In the genomic region with DNA sequence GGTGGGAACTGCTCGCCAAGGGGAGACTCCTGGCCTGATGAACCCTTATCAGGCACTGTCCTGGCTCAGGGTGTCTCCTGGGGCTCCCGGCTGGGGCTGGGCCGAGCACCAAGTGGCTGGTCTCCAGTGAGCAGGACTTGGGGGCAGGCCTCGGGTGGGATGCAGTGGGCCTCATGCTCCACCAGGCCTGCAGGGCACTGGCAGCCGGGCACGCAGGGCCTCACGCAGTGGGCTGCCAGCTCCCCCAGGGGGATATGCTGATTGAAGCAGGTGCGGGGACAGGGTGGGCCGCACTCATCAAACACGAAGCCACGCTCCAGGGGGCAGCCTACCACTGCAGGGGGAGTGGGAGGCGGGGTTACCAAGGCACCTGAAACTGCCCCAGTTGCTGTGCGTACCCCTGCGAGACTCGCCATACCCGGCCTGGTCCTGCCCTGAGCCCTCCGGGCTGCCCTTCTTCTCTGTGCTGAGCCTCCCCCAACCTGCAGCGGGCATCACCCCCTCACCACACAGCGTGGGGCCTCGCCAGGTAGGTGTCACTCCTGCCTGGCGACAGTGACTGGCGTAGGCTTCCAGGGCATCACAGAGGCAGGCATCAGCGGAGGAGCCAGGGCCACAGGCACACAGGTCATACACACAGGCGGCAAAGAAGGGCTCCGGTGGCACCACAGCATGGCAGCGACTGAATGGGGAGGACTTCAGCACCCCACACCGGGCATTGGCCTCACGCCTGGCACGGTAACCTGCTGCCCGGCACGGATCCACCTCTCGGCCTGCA, we compare ENCODE assay signal across 1 cellular context.
TF ChIP-seq lines count a peak whose summit lies in the region.

No MANE protein-coding gene starts in this region.

TF ChIP-seq in K562, 482 proteins besides CTCF, POLR2A, EP300 and RAD21:
- TF ChIP-seq PCBP1 (IDR thresholded peaks at IDR 0.05; ENCODE audit: low read depth, low read length, poor library complexity, severe bottlenecking): peak; percentile 29
- TF ChIP-seq, protein P1, sequence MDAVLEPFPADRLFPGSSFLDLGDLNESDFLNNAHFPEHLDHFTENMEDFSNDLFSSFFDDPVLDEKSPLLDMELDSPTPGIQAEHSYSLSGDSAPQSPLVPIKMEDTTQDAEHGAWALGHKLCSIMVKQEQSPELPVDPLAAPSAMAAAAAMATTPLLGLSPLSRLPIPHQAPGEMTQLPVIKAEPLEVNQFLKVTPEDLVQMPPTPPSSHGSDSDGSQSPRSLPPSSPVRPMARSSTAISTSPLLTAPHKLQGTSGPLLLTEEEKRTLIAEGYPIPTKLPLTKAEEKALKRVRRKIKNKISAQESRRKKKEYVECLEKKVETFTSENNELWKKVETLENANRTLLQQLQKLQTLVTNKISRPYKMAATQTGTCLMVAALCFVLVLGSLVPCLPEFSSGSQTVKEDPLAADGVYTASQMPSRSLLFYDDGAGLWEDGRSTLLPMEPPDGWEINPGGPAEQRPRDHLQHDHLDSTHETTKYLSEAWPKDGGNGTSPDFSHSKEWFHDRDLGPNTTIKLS (IDR thresholded peaks at IDR 0.05; ENCODE audit: borderline replicate concordance, low read depth): no peak
